1 cellular context compared by ENCODE assay signal in the genomic region with DNA sequence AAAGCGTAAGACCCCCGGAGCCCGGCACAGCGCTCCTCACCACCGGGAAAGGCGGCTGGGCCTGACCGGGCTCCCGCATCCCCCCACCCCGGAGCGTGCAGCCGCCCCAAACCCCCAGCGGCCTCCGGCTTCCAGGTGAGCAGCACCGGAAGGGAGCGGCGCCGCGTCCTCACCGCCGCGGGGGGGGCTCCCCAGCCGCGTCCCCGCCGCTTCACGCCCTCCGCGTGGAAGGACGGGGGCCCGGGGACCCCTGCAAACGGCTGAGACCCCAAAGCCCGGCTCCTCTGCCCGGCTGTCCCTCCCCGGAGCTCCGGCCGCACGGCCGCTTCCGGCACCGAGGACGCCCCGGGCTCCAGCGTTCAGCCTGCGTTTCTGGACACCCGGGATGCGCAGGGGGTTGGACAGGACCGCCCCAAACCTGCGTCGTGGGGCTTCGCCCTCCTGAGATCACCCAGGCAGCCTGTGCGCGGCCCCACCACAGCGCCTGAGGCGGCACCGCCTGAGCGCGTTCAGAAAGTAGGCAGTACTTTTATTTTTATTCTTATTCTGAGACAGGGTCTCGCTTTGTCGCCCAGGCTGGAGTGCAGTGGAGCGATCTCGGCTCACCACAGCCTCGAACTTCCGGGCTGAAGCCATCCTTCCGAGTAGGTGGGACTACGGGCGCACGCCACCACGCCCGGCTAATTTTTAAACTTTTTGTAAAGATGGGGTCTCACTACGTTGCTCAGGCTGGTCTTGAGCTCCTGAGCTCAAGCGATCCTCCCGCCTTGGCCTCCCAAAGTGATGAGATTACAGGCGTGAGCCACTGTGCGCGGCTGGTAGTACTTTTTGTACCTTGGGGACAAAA.
TF ChIP-seq lines count a peak whose summit lies in the region.

No MANE protein-coding gene starts in this region.

TF ChIP-seq in HepG2, 621 proteins besides CTCF, POLR2A, EP300 and RAD21 (continued from another document and continues in another):
- TF ChIP-seq RBM22 (optimal IDR thresholded peaks at IDR 0.05; ENCODE audit: low read length) (no peak), ZNF775 (CRISPR knock-in tag; IDR thresholded peaks at IDR 0.05; ENCODE audit: borderline replicate concordance) (no peak), HMG20B (CRISPR knock-in tag; conservative IDR thresholded peaks at IDR 0.05) (no peak), SIN3B (IDR thresholded peaks at IDR 0.05; ENCODE audit: low read length) (no peak), NCOA5 (CRISPR knock-in tag; IDR thresholded peaks at IDR 0.05) (no peak), ARID2 (CRISPR knock-in tag; IDR thresholded peaks at IDR 0.05; ENCODE audit: borderline replicate concordance) (no peak), SP5 (CRISPR knock-in tag; IDR thresholded peaks at IDR 0.05; ENCODE audit: borderline replicate concordance, low read depth) (0 out of 2 replicates have a peak, but pooled peaks have one; percentile 27), ATAD3A (CRISPR knock-in tag; IDR thresholded peaks at IDR 0.05) (no peak), ZNF441 (CRISPR knock-in tag; IDR thresholded peaks at IDR 0.05; ENCODE audit: borderline replicate concordance) (no peak), ZNF317 (CRISPR knock-in tag; IDR thresholded peaks at IDR 0.05) (0 out of 2 replicates have a peak, but pooled peaks have one; percentile 16), EHMT2 (IDR thresholded peaks at IDR 0.05; ENCODE audit: borderline replicate concordance, low read depth, low read length) (no peak), ZNF567 (CRISPR knock-in tag; IDR thresholded peaks at IDR 0.05; ENCODE audit: borderline replicate concordance) (no peak), ZNF713 (CRISPR knock-in tag; IDR thresholded peaks at IDR 0.05) (no peak), ZNF24 (IDR thresholded peaks at IDR 0.05) (no peak), MAFK (conservative IDR thresholded peaks at IDR 0.05 in 1 of 2, IDR thresholded peaks at IDR 0.05 in 1 of 2; ENCODE audit: low read length in 2 of 2) (no peak), ZNF3 (CRISPR knock-in tag; IDR thresholded peaks at IDR 0.05) (no peak), ZNF33B (CRISPR knock-in tag; IDR thresholded peaks at IDR 0.05) (no peak), ZBTB3 (CRISPR knock-in tag; IDR thresholded peaks at IDR 0.05; ENCODE audit: borderline replicate concordance, low read depth) (no peak), ZNF766 (CRISPR knock-in tag; IDR thresholded peaks at IDR 0.05; ENCODE audit: borderline replicate concordance) (no peak; the same call in 1 of the 2 replicates), POLR2AphosphoS5 (IDR thresholded peaks at IDR 0.05; ENCODE audit: low read depth, low read length) (peak; percentile 57), ASH2L (IDR thresholded peaks at IDR 0.05; ENCODE audit: insufficient read length, low read depth, low read length) (no peak), HOXA7 (CRISPR knock-in tag; IDR thresholded peaks at IDR 0.05) (no peak), ARNT2 (CRISPR knock-in tag; IDR thresholded peaks at IDR 0.05; ENCODE audit: low read depth) (peak; percentile 53; the same call in 1 of the 2 replicates), BHLHE40 (IDR thresholded peaks at IDR 0.05; ENCODE audit: low read length) (no peak), ZKSCAN8 (CRISPR knock-in tag; IDR thresholded peaks at IDR 0.05; ENCODE audit: borderline replicate concordance) (no peak), ZNF619 (CRISPR knock-in tag; IDR thresholded peaks at IDR 0.05) (no peak), HNRNPL (IDR thresholded peaks at IDR 0.05; ENCODE audit: low read depth, low read length) (no peak), ZNF501 (CRISPR knock-in tag; IDR thresholded peaks at IDR 0.05) (0 out of 2 replicates have a peak, but pooled peaks have one; percentile 56), ZNF431 (CRISPR knock-in tag; IDR thresholded peaks at IDR 0.05; ENCODE audit: borderline replicate concordance, low read depth) (no peak), FOXK2 (IDR thresholded peaks at IDR 0.05) (no peak), ZNF7 (CRISPR knock-in tag; IDR thresholded peaks at IDR 0.05) (no peak), CCDC6 (CRISPR knock-in tag; IDR thresholded peaks at IDR 0.05) (peak; percentile 58; the same call in 1 of the 2 replicates), ZNF354B (CRISPR knock-in tag; IDR thresholded peaks at IDR 0.05) (no peak), ZNF678 (CRISPR knock-in tag; IDR thresholded peaks at IDR 0.05) (no peak), ZBTB38 (CRISPR knock-in tag; IDR thresholded peaks at IDR 0.05) (no peak), ZNF160 (CRISPR knock-in tag; IDR thresholded peaks at IDR 0.05) (no peak), ZNF101 (CRISPR knock-in tag; IDR thresholded peaks at IDR 0.05; ENCODE audit: borderline replicate concordance, low read depth) (no peak)
- TF ChIP-seq, protein P1, sequence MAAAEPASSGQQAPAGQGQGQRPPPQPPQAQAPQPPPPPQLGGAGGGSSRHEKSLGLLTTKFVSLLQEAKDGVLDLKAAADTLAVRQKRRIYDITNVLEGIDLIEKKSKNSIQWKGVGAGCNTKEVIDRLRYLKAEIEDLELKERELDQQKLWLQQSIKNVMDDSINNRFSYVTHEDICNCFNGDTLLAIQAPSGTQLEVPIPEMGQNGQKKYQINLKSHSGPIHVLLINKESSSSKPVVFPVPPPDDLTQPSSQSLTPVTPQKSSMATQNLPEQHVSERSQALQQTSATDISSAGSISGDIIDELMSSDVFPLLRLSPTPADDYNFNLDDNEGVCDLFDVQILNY (CRISPR knock-in tag; conservative IDR thresholded peaks at IDR 0.05) = no peak
- TF ChIP-seq, protein P2, sequence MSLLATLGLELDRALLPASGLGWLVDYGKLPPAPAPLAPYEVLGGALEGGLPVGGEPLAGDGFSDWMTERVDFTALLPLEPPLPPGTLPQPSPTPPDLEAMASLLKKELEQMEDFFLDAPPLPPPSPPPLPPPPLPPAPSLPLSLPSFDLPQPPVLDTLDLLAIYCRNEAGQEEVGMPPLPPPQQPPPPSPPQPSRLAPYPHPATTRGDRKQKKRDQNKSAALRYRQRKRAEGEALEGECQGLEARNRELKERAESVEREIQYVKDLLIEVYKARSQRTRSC (CRISPR knock-in tag; IDR thresholded peaks at IDR 0.05; ENCODE audit: low read depth) = no peak
- TF ChIP-seq, protein P3, sequence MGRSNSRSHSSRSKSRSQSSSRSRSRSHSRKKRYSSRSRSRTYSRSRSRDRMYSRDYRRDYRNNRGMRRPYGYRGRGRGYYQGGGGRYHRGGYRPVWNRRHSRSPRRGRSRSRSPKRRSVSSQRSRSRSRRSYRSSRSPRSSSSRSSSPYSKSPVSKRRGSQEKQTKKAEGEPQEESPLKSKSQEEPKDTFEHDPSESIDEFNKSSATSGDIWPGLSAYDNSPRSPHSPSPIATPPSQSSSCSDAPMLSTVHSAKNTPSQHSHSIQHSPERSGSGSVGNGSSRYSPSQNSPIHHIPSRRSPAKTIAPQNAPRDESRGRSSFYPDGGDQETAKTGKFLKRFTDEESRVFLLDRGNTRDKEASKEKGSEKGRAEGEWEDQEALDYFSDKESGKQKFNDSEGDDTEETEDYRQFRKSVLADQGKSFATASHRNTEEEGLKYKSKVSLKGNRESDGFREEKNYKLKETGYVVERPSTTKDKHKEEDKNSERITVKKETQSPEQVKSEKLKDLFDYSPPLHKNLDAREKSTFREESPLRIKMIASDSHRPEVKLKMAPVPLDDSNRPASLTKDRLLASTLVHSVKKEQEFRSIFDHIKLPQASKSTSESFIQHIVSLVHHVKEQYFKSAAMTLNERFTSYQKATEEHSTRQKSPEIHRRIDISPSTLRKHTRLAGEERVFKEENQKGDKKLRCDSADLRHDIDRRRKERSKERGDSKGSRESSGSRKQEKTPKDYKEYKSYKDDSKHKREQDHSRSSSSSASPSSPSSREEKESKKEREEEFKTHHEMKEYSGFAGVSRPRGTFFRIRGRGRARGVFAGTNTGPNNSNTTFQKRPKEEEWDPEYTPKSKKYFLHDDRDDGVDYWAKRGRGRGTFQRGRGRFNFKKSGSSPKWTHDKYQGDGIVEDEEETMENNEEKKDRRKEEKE (IDR thresholded peaks at IDR 0.05) = no peak
- TF ChIP-seq, protein P4, sequence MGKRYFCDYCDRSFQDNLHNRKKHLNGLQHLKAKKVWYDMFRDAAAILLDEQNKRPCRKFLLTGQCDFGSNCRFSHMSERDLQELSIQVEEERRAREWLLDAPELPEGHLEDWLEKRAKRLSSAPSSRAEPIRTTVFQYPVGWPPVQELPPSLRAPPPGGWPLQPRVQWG (CRISPR knock-in tag; IDR thresholded peaks at IDR 0.05; ENCODE audit: borderline replicate concordance, low read depth) = no peak
- TF ChIP-seq, protein P5, sequence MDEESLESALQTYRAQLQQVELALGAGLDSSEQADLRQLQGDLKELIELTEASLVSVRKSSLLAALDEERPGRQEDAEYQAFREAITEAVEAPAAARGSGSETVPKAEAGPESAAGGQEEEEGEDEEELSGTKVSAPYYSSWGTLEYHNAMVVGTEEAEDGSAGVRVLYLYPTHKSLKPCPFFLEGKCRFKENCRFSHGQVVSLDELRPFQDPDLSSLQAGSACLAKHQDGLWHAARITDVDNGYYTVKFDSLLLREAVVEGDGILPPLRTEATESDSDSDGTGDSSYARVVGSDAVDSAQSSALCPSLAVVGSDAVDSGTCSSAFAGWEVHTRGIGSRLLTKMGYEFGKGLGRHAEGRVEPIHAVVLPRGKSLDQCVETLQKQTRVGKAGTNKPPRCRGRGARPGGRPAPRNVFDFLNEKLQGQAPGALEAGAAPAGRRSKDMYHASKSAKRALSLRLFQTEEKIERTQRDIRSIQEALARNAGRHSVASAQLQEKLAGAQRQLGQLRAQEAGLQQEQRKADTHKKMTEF (CRISPR knock-in tag; IDR thresholded peaks at IDR 0.05) = 0 out of 2 replicates have a peak, but pooled peaks have one; percentile 39
- TF ChIP-seq, protein P6, sequence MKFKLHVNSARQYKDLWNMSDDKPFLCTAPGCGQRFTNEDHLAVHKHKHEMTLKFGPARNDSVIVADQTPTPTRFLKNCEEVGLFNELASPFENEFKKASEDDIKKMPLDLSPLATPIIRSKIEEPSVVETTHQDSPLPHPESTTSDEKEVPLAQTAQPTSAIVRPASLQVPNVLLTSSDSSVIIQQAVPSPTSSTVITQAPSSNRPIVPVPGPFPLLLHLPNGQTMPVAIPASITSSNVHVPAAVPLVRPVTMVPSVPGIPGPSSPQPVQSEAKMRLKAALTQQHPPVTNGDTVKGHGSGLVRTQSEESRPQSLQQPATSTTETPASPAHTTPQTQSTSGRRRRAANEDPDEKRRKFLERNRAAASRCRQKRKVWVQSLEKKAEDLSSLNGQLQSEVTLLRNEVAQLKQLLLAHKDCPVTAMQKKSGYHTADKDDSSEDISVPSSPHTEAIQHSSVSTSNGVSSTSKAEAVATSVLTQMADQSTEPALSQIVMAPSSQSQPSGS (CRISPR knock-in tag; IDR thresholded peaks at IDR 0.05) = no peak
- TF ChIP-seq, protein P7, sequence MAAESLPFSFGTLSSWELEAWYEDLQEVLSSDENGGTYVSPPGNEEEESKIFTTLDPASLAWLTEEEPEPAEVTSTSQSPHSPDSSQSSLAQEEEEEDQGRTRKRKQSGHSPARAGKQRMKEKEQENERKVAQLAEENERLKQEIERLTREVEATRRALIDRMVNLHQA (CRISPR knock-in tag; IDR thresholded peaks at IDR 0.05) = no peak
- TF ChIP-seq, protein P8, sequence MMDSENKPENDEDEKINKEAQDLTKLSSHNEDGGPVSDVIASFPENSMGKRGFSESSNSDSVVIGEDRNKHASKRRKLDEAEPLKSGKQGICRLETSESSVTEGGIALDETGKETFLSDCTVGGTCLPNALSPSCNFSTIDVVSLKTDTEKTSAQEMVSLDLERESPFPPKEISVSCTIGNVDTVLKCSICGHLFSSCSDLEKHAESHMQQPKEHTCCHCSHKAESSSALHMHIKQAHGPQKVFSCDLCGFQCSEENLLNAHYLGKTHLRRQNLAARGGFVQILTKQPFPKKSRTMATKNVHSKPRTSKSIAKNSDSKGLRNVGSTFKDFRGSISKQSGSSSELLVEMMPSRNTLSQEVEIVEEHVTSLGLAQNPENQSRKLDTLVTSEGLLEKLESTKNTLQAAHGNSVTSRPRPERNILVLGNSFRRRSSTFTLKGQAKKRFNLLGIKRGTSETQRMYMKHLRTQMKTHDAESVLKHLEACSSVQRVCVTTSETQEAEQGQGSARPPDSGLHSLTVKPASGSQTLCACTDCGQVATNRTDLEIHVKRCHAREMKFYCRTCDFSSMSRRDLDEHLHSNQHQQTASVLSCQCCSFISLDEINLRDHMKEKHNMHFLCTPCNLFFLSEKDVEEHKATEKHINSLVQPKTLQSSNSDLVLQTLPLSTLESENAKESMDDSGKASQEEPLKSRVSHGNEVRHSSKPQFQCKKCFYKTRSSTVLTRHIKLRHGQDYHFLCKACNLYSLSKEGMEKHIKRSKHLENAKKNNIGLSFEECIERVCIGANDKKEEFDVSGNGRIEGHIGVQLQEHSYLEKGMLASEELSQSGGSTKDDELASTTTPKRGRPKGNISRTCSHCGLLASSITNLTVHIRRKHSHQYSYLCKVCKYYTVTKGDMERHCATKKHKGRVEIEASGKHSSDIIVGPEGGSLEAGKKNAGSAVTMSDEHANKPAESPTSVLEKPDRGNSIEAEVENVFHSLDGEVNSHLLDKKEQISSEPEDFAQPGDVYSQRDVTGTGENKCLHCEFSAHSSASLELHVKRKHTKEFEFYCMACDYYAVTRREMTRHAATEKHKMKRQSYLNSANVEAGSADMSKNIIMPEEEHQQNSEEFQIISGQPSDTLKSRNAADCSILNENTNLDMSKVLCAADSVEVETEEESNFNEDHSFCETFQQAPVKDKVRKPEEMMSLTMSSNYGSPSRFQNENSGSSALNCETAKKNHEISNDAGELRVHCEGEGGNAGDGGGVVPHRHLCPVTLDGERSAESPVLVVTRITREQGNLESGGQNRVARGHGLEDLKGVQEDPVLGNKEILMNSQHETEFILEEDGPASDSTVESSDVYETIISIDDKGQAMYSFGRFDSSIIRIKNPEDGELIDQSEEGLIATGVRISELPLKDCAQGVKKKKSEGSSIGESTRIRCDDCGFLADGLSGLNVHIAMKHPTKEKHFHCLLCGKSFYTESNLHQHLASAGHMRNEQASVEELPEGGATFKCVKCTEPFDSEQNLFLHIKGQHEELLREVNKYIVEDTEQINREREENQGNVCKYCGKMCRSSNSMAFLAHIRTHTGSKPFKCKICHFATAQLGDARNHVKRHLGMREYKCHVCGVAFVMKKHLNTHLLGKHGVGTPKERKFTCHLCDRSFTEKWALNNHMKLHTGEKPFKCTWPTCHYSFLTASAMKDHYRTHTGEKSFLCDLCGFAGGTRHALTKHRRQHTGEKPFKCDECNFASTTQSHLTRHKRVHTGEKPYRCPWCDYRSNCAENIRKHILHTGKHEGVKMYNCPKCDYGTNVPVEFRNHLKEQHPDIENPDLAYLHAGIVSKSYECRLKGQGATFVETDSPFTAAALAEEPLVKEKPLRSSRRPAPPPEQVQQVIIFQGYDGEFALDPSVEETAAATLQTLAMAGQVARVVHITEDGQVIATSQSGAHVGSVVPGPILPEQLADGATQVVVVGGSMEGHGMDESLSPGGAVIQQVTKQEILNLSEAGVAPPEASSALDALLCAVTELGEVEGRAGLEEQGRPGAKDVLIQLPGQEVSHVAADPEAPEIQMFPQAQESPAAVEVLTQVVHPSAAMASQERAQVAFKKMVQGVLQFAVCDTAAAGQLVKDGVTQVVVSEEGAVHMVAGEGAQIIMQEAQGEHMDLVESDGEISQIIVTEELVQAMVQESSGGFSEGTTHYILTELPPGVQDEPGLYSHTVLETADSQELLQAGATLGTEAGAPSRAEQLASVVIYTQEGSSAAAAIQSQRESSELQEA (CRISPR knock-in tag; IDR thresholded peaks at IDR 0.05; ENCODE audit: not compliant biosample characterization) = no peak
